Comparison of ENCODE assay signal across 22 cellular contexts in the genomic region with DNA sequence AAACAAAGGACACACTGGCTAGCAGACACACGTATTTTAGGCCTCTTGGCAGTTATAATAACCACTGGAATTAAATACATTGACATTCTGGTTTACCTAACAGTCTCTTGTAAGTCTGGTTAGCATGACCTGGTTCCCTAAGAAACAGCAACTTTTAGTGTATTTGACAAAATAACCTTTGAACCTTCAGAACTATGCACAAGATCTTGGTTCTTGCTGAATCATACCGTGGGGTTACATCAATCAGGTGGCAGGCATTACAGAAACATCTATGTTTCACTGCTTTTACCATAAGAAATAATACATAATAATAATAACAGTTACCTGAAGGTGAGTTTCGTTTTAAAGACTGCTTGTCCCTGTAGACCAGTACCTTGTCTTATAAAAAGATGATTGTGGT. TPM values are rescaled to one million over a fixed set of nuclear protein-coding genes. Genes with fewer than 3 reads are reported as not detected.
DNase-seq lines count a peak whose midpoint lies in the region; ATAC-seq, FAIRE-seq and TF ChIP-seq lines count a peak whose summit lies in the region.
"Had no signal": no experiment of that assay in that cellular context is flagged by ENCODE, and none has a peak within 500 bp of the region (broad histone marks: within the 10 kb centered on the region; RNA-seq: fewer than 3 reads in every experiment).

No MANE protein-coding gene starts in this region.

- intact Hi-C loops in right lobe of liver (cut with DNase I), result no loop called here

- H3K36me3 ChIP-seq in right lobe of liver, result peaks cover 0 to 72% (median 21%) of the 10 kb centered on the region in 4 donors

- no peaks in the 10 kb centered on the region for H3K27me3 ChIP-seq in right lobe of liver
- H3K27me3 ChIP-seq: BLaER1 treated with 17β-estradiol and CSF1 and Interleukin-3, amounts not matched to agents 10 nM and 100 nM had no signal

- 72% methylated on average over 3 of the region's 3 CpGs for WGBS in A549 (ENCODE audit: missing lambda C conversion rate)
- 56% methylated on average over 3 of the region's 3 CpGs for WGBS in right lobe of liver (ENCODE audit: insufficient coverage, low coverage, low lambda C conversion rate, missing lambda C conversion rate)

- H3K4me3 Mint-ChIP-seq in activated T-cell treated with anti-CD3 and anti-CD28 coated beads, Interleukin-2, amount 50 U/mL, for 24 hours, result no peak overlapping the region
- H3K4me3 Mint-ChIP-seq in activated T-cell treated with anti-CD3 and anti-CD28 coated beads, Interleukin-2, amount 50 U/mL, for 72 hours, result no peak overlapping the region
- H3K4me3 Mint-ChIP-seq in T-helper 17 cell, result no peak overlapping the region
- H3K4me3 Mint-ChIP-seq: B cell; CD4-positive, alpha-beta T cell; CD8-positive, alpha-beta T cell had no signal

- CTCF ChIA-PET in A549 (lab: Yijun Ruan, JAX), result interaction anchor here (0.8 kb wide), 1 partner anchor 18 kb away, joined by 3 read pairs; no protein-coding TSS in a partner anchor

- peak overlapping the region; percentile 33 for H3K27ac Mint-ChIP-seq in activated T-cell treated with anti-CD3 and anti-CD28 coated beads, Interleukin-2, amount 50 U/mL, for 24 hours
- H3K27ac Mint-ChIP-seq in activated T-cell treated with anti-CD3 and anti-CD28 coated beads, Interleukin-2, amount 50 U/mL, for 72 hours, result no peak overlapping the region
- H3K27ac Mint-ChIP-seq in T-helper 17 cell, result peak overlapping the region; percentile 72
- H3K27ac Mint-ChIP-seq: B cell; CD4-positive, alpha-beta T cell; CD8-positive, alpha-beta T cell had no signal

- DNase-seq in activated T-cell treated with anti-CD3 and anti-CD28 coated beads, Interleukin-2, amount 50 U/mL, for 24 hours, result no peak
- no peak for DNase-seq in activated T-cell treated with anti-CD3 and anti-CD28 coated beads, Interleukin-2, amount 50 U/mL, for 72 hours
- no peak for DNase-seq in A549 (ENCODE audit: low read depth in 1 of 2, low spot score in 1 of 2)
- DNase-seq in T-helper 17 cell, result no peak
- DNase-seq in right lobe of liver, result no peak
- DNase-seq: ACHN; AML-193; Caco-2; Calu3; CD4-positive, alpha-beta T cell; CD8-positive, alpha-beta T cell; DMS79 treated with DMSO at 0.1 percent for 48 hours; GF-D8 had no signal

- no peak for ATAC-seq in activated T-cell treated with anti-CD3 and anti-CD28 coated beads, Interleukin-2, amount 50 U/mL, for 72 hours (replicated peaks in 1 of 2)
- ATAC-seq in A549 (no peak), T-helper 17 cell (no peak), right lobe of liver (peak; percentile 25 to 82 (median 42)), HG02885 (IDR thresholded peaks at IDR 0.05; ENCODE audit: poor library complexity, unreplicated experiment) (no peak), GM18511 (IDR thresholded peaks at IDR 0.05; ENCODE audit: unreplicated experiment) (no peak)
- ATAC-seq: CD8-positive, alpha-beta T cell had no signal

- H3K4me2 ChIP-seq in A549, result no peak overlapping the region
- H3K4me2 ChIP-seq: BLaER1 treated with 17β-estradiol and CSF1 and Interleukin-3, amounts not matched to agents 10 nM and 100 nM had no signal

- H3K27ac ChIP-seq in A549 (no peak overlapping the region; a peak in 1 of 6 replicates), right lobe of liver (peak overlapping the region in 1 of 3 donors; percentile 34)
- H3K27ac ChIP-seq: 22Rv1; BLaER1 treated with 17β-estradiol and CSF1 and Interleukin-3, amounts not matched to agents 10 nM and 100 nM; C4-2B had no signal

- TF ChIP-seq EP300 in A549 (IDR thresholded peaks at IDR 0.05), result no peak

- H3K4me3 ChIP-seq in A549 (no peak overlapping the region), right lobe of liver (no peak overlapping the region)
- H3K4me3 ChIP-seq: BLaER1 treated with 17β-estradiol and CSF1 and Interleukin-3, amounts not matched to agents 10 nM and 100 nM had no signal

- TF ChIP-seq POLR2A in A549 (IDR thresholded peaks at IDR 0.05; ENCODE audit: low read length) (no peak), right lobe of liver (IDR thresholded peaks at IDR 0.05) (no peak)

- TF ChIP-seq CTCF in A549 (IDR thresholded peaks at IDR 0.05) (no peak), right lobe of liver (IDR thresholded peaks at IDR 0.05) (no peak)

- H3K4me1 Mint-ChIP-seq in activated T-cell treated with anti-CD3 and anti-CD28 coated beads, Interleukin-2, amount 50 U/mL, for 24 hours (ENCODE audit: low read depth), result no peaks in the 10 kb centered on the region
- H3K4me1 Mint-ChIP-seq in activated T-cell treated with anti-CD3 and anti-CD28 coated beads, Interleukin-2, amount 50 U/mL, for 72 hours (ENCODE audit: low read depth), result no peaks in the 10 kb centered on the region
- H3K4me1 Mint-ChIP-seq in T-helper 17 cell, result no peaks in the 10 kb centered on the region
- H3K4me1 Mint-ChIP-seq: B cell had no signal

- no peak for TF ChIP-seq RAD21 in A549 (conservative IDR thresholded peaks at IDR 0.05 in 1 of 2, IDR thresholded peaks at IDR 0.05 in 1 of 2)

- H3K4me1 ChIP-seq in A549 (peaks cover 7% of the 10 kb centered on the region), right lobe of liver (peaks cover 0 to 10% (median 4%) of the 10 kb centered on the region in 4 donors)
- H3K4me1 ChIP-seq: BLaER1 treated with 17β-estradiol and CSF1 and Interleukin-3, amounts not matched to agents 10 nM and 100 nM; Caco-2 had no signal

- POLR2A ChIA-PET in A549 (lab: Yijun Ruan, JAX), result no interaction called here

- H3K9me3 Mint-ChIP-seq in activated T-cell treated with anti-CD3 and anti-CD28 coated beads, Interleukin-2, amount 50 U/mL, for 24 hours, result no peaks in the 10 kb centered on the region
- H3K9me3 Mint-ChIP-seq in activated T-cell treated with anti-CD3 and anti-CD28 coated beads, Interleukin-2, amount 50 U/mL, for 72 hours, result no peaks in the 10 kb centered on the region
- H3K9me3 Mint-ChIP-seq: CD4-positive, alpha-beta T cell; CD8-positive, alpha-beta T cell had no signal

- peak; percentile 80 for FAIRE-seq in A549 (lab: Jason Lieb, UNC)
- FAIRE-seq: D721Med, G401.6, GM12891 had no signal

- H3K27me3 Mint-ChIP-seq in activated T-cell treated with anti-CD3 and anti-CD28 coated beads, Interleukin-2, amount 50 U/mL, for 24 hours, result no peaks in the 10 kb centered on the region
- no peaks in the 10 kb centered on the region for H3K27me3 Mint-ChIP-seq in activated T-cell treated with anti-CD3 and anti-CD28 coated beads, Interleukin-2, amount 50 U/mL, for 72 hours (ENCODE audit: low read depth)
- H3K27me3 Mint-ChIP-seq in T-helper 17 cell, result no peaks in the 10 kb centered on the region
- H3K27me3 Mint-ChIP-seq: B cell; CD4-positive, alpha-beta T cell had no signal

- peaks cover 91% of the 10 kb centered on the region for H3K36me3 Mint-ChIP-seq in activated T-cell treated with anti-CD3 and anti-CD28 coated beads, Interleukin-2, amount 50 U/mL, for 24 hours (ENCODE audit: low read depth)
- H3K36me3 Mint-ChIP-seq in activated T-cell treated with anti-CD3 and anti-CD28 coated beads, Interleukin-2, amount 50 U/mL, for 72 hours (ENCODE audit: insufficient read depth in 2 of 2), result peaks cover 16 to 37% of the 10 kb centered on the region in 2 donors
- peaks cover 12% of the 10 kb centered on the region for H3K36me3 Mint-ChIP-seq in T-helper 17 cell (ENCODE audit: low read depth)

- H3K9me3 ChIP-seq in A549 (no peaks in the 10 kb centered on the region), T-helper 17 cell (ENCODE audit: control insufficient read depth, low read length, poor library complexity, severe bottlenecking) (no peaks in the 10 kb centered on the region), right lobe of liver (no peaks in the 10 kb centered on the region)
- H3K9me3 ChIP-seq: BLaER1 treated with 17β-estradiol and CSF1 and Interleukin-3, amounts not matched to agents 10 nM and 100 nM; Caco-2 had no signal

TF ChIP-seq in A549, 52 proteins besides CTCF, POLR2A, EP300 and RAD21:
- TF ChIP-seq, protein P1, sequence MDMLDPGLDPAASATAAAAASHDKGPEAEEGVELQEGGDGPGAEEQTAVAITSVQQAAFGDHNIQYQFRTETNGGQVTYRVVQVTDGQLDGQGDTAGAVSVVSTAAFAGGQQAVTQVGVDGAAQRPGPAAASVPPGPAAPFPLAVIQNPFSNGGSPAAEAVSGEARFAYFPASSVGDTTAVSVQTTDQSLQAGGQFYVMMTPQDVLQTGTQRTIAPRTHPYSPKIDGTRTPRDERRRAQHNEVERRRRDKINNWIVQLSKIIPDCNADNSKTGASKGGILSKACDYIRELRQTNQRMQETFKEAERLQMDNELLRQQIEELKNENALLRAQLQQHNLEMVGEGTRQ (IDR thresholded peaks at IDR 0.05), result no peak
- TF ChIP-seq RCOR1 (IDR thresholded peaks at IDR 0.05; ENCODE audit: low read depth, low read length) (no peak), E2F6 (IDR thresholded peaks at IDR 0.05; ENCODE audit: borderline replicate concordance, low read depth) (no peak), MAX (IDR thresholded peaks at IDR 0.05) (no peak), TP53 (CRISPR knock-in tag; IDR thresholded peaks at IDR 0.05) (no peak)
- TF ChIP-seq, protein P2, sequence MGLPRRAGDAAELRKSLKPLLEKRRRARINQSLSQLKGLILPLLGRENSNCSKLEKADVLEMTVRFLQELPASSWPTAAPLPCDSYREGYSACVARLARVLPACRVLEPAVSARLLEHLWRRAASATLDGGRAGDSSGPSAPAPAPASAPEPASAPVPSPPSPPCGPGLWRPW (IDR thresholded peaks at IDR 0.05), result no peak

RNA-seq across cellular contexts. Expression of gene LEO1, which starts 18.8 kb away (rescaled TPM):
- total RNA-seq in activated T-cell treated with anti-CD3 and anti-CD28 coated beads, Interleukin-2, amount 50 U/mL, for 72 hours, result 10 to 100 TPM; 21.4 to 22.7 TPM
- 19.2 and 22.3 TPM in 2 replicates for polyA plus RNA-seq in A549 (2011; rRNA removed)
- polyA plus RNA-seq in A549 (2012; cell fraction: cytosol; rRNA removed), result 7.5 and 10.9 TPM in 2 replicates
- polyA plus RNA-seq in A549 (2012; cell fraction: nucleus; rRNA removed), result 3.0 and 6.1 TPM in 2 replicates
- 60.2 to 61.3 TPM (median 60.3 TPM) in 3 replicates for polyA plus RNA-seq in A549 (2017; fragmentation: RNase III; extraction: RNeasy Plus Mini Kit Qiagen cat#74134 plus additional on column Dnase treatment)
- polyA minus RNA-seq in A549 (2011; rRNA and poly(A)+ RNA removed), result 4.5 and 5.4 TPM in 2 replicates
- 1 to 10 TPM; 8.8 to 9.4 TPM for total RNA-seq in T-helper 17 cell
- 10 to 100 TPM in 4 of 6 experiments, 1 to 10 TPM in 2; 8.9 to 20.6 (median 11.9) TPM for total RNA-seq in right lobe of liver

Comparison
In these comparisons a context has a peak if more than half of its experiments do, and no peak if none do; other contexts are left out.
1. ATAC-seq: peak in right lobe of liver (4 of 4); none in activated T-cell treated with anti-CD3 and anti-CD28 coated beads, Interleukin-2, amount 50 U/mL, for 72 hours (0 of 2), A549 (0 of 2), T-helper 17 cell (single experiment), HG02885 (single experiment) and GM18511 (single experiment).